In genomic region chr18:24514439-24514838, GRCh38 we compare ENCODE assay signal across 8 cellular contexts. TPM values are rescaled to one million over a fixed set of nuclear protein-coding genes. Genes with fewer than 3 reads are reported as not detected.
DNase-seq lines count a peak whose midpoint lies in the region; ATAC-seq, FAIRE-seq and TF ChIP-seq lines count a peak whose summit lies in the region.

No MANE protein-coding gene starts in this region.

- H3K27me3 ChIP-seq in Loucy (ENCODE audit: insufficient read depth, low read length, poor library complexity, severe bottlenecking) (no peaks in the 10 kb centered on the region), K562 (ENCODE audit: control insufficient read depth in 2 of 2, insufficient read depth in 2 of 2, low read length in 2 of 2) (no peaks in the 10 kb centered on the region)

- H3K4me2 ChIP-seq in Loucy (ENCODE audit: low read depth, low read length, poor library complexity, severe bottlenecking) (no peak overlapping the region), K562 (ENCODE audit: insufficient read depth, low read length) (no peak overlapping the region)

- H3K9ac ChIP-seq in Loucy (ENCODE audit: low read depth, low read length, poor library complexity, severe bottlenecking) (no peak overlapping the region), K562 (ENCODE audit: insufficient read depth in 1 of 2, low read depth in 2 of 2, low read length in 2 of 2) (no peak overlapping the region)

- no peak for TF ChIP-seq RAD21 in K562 (CRISPR knock-in tag; conservative IDR thresholded peaks at IDR 0.05 in 1 of 2, IDR thresholded peaks at IDR 0.05 in 1 of 2)

- POLR2A ChIA-PET in K562 (lab: Yijun Ruan, JAX) = no interaction called here

- peak; percentile 76 for ATAC-seq in GM21619 (IDR thresholded peaks at IDR 0.05; ENCODE audit: unreplicated experiment)
- peak; percentile 92 for ATAC-seq in K562

- peak; percentile 7 for DNase-seq in DMS153 treated with DMSO at 0.1 percent for 48 hours (lab: John Stamatoyannopoulos, UW; ENCODE audit: unreplicated experiment)
- no peak for DNase-seq in DMS153 (lab: John Stamatoyannopoulos, UW)
- DNase-seq in K562 (ENCODE audit: extremely low read depth in 1 of 4, low spot score in 3 of 4) = peak; percentile 54 to 77 (median 70)
- peak; percentile 22 for DNase-seq in myocyte (ENCODE audit: low read depth)
- no peak for DNase-seq in OCI-M2 (lab: John Stamatoyannopoulos, UW; ENCODE audit: unreplicated experiment)
- no peak for DNase-seq in pons (ENCODE audit: low spot score)

- WGBS in K562 (ENCODE audit: insufficient coverage, low coverage, missing lambda C conversion rate) = 5% methylated on average over 2 of the region's 2 CpGs

- H3K4me3 ChIP-seq in Loucy (ENCODE audit: low read length, poor library complexity, severe bottlenecking) (no peak overlapping the region), K562 (no peak overlapping the region)

- in situ Hi-C loops in K562 (cut with MboI) = no loop called here

- H3K27ac ChIP-seq in K562 (ENCODE audit: extremely low read depth, low read depth, low read length) = no peak overlapping the region

- TF ChIP-seq CTCF in Loucy (conservative IDR thresholded peaks at IDR 0.05; ENCODE audit: low read length) (peak; percentile 75), K562 (IDR thresholded peaks at IDR 0.05 in 2 of 3, conservative IDR thresholded peaks at IDR 0.05 in 1 of 3; ENCODE audit: insufficient read depth in 2 of 3, low read depth in 1 of 3, low read length in 3 of 3) (peak; percentile 30 to 75 (median 58); a peak in 5 of 6 replicates)

- no peaks in the 10 kb centered on the region for H3K9me3 ChIP-seq in Loucy (ENCODE audit: insufficient read depth, low read depth, low read length)
- no peaks in the 10 kb centered on the region for H3K9me3 ChIP-seq in K562 (replicated peaks; ENCODE audit: control insufficient read depth, insufficient read depth, low read depth, low read length)

- no peaks in the 10 kb centered on the region for H4K20me1 ChIP-seq in Loucy (ENCODE audit: insufficient read depth, low read length, poor library complexity, severe bottlenecking)
- H4K20me1 ChIP-seq in K562 (replicated peaks; ENCODE audit: control insufficient read depth, insufficient read depth, low read length) = no peaks in the 10 kb centered on the region

- H3K79me2 ChIP-seq in Loucy (ENCODE audit: insufficient read depth, low read length) = no peaks in the 10 kb centered on the region
- H3K79me2 ChIP-seq in K562 (ENCODE audit: control insufficient read depth, insufficient read depth, low read length) = no peaks in the 10 kb centered on the region

- H3K9me2 ChIP-seq in Loucy (replicated peaks; ENCODE audit: low read depth, low read length) = no peaks in the 10 kb centered on the region

- no peaks in the 10 kb centered on the region for H3F3A ChIP-seq in Loucy (ENCODE audit: low read depth)

- H2AFZ ChIP-seq in Loucy (ENCODE audit: low read length) = no peak overlapping the region
- no peak overlapping the region for H2AFZ ChIP-seq in K562 (ENCODE audit: low read depth, low read length)

- no peak for TF ChIP-seq POLR2A in K562 (conservative IDR thresholded peaks at IDR 0.05)

- peak; percentile 88 for FAIRE-seq in K562 (lab: Jason Lieb, UNC)

- H3K9me1 ChIP-seq in K562 (ENCODE audit: control insufficient read depth, insufficient read depth, low read length) = no peaks in the 10 kb centered on the region

- CTCF ChIA-PET in K562 (lab: Yijun Ruan, JAX; ENCODE audit: low intra/inter-chr PET ratio) = no interaction called here

- intact Hi-C loops in K562 (cut with micrococcal nuclease) = no loop called here

- TF ChIP-seq EP300 in K562 (IDR thresholded peaks at IDR 0.05; ENCODE audit: low read length) = no peak

- H3K4me1 ChIP-seq in Loucy (ENCODE audit: insufficient read depth, low read length, poor library complexity, severe bottlenecking) (no peaks in the 10 kb centered on the region), K562 (replicated peaks in 1 of 2; ENCODE audit: control insufficient read depth in 2 of 2, insufficient read depth in 2 of 2, low read length in 2 of 2) (no peaks in the 10 kb centered on the region)

- no TSS peak for BruUV-seq in K562 (replicated peaks; lab: Mats Ljungman, UMichigan)

- H3K36me3 ChIP-seq in Loucy (ENCODE audit: insufficient read depth, low read length) (no peaks in the 10 kb centered on the region), K562 (ENCODE audit: control insufficient read depth, insufficient read depth, low read length) (no peaks in the 10 kb centered on the region)

TF ChIP-seq in K562, 482 proteins besides CTCF, POLR2A, EP300 and RAD21:
- TF ChIP-seq CSDE1 (IDR thresholded peaks at IDR 0.05) = no peak
- no peak for TF ChIP-seq CTBP1 (IDR thresholded peaks at IDR 0.05; ENCODE audit: borderline replicate concordance)
- peak; percentile 19; the same call in 1 of the 2 replicates for TF ChIP-seq CEBPB (tag; IDR thresholded peaks at IDR 0.05)
- TF ChIP-seq ETV6 (IDR thresholded peaks at IDR 0.05; ENCODE audit: borderline replicate concordance in 1 of 2, low read depth in 2 of 2, low read length in 1 of 2) = no peak
- no peak for TF ChIP-seq ETV6 (CRISPR knock-in tag; IDR thresholded peaks at IDR 0.05; ENCODE audit: borderline replicate concordance)
- no peak for TF ChIP-seq CHD1 (IDR thresholded peaks at IDR 0.05; ENCODE audit: low read length)
- no peak for TF ChIP-seq THRB (CRISPR knock-in tag; conservative IDR thresholded peaks at IDR 0.05)
- no peak for TF ChIP-seq PTBP1 (IDR thresholded peaks at IDR 0.05; ENCODE audit: low read depth, low read length)

RNA-seq across cellular contexts. Expression of gene HRH4, which starts 54.0 kb away (rescaled TPM):
- not detected in 2 replicates for total RNA-seq in K562 (2011; cell fraction: chromatin; rRNA removed; ENCODE audit: low replicate concordance)
- not detected in 2 replicates for total RNA-seq in K562 (2011; cell fraction: nucleolus; rRNA removed)
- total RNA-seq in K562 (2011; cell fraction: nucleoplasm; rRNA removed) = not detected in 2 replicates
- total RNA-seq in K562 (2014; rRNA removed) (not detected in 2 replicates), K562 (2014; rRNA removed; fragmentation: Illumina TruSeq; extraction: Trizol) (not detected in 2 replicates), K562 (2015; rRNA removed; fragmentation: Illumina TruSeq; extraction: Trizol) (not detected in 2 replicates), K562 (2021) (not detected in 2 replicates), myocyte (0.13 and 0.21 TPM in 2 replicates)
- polyA plus RNA-seq in K562 (2011; rRNA removed) (not detected in 2 replicates), K562 (2014; fragmentation: Illumina TruSeq; extraction: Trizol) (not detected in 2 replicates), K562 (2014; fragmentation: Nextera tagmentation; extraction: Ambion mirVana) (not detected), K562 (2014; rRNA removed) (not detected in 2 replicates)
- polyA plus RNA-seq in K562 (2011; cell fraction: cytosol; rRNA removed) = not detected in 2 replicates
- not detected in 2 replicates for polyA plus RNA-seq in K562 (2011; cell fraction: nucleus; rRNA removed)
- 0.07 TPM in 1 of 2 replicates, not detected in the other for polyA plus RNA-seq in K562 (2012)
- not detected in 2 replicates for polyA minus RNA-seq in K562 (2011; rRNA and poly(A)+ RNA removed)
- not detected in 2 replicates for polyA minus RNA-seq in K562 (2011; cell fraction: cytosol; rRNA and poly(A)+ RNA removed)
- not detected in 2 replicates for polyA minus RNA-seq in K562 (2011; cell fraction: nucleus; rRNA and poly(A)+ RNA removed)
- 0.05 TPM for polyA plus RNA-seq in myocyte (2012)

Comparison
In these comparisons a context has a peak if more than half of its experiments do, and no peak if none do; other contexts are left out.
1. DNase-seq: peak in DMS153 treated with DMSO at 0.1 percent for 48 hours (single experiment), K562 (4 of 4) and myocyte (single experiment); none in DMS153 (single experiment), OCI-M2 (single experiment) and pons (single experiment).